21 cellular contexts compared by ENCODE assay signal in the genomic region with DNA sequence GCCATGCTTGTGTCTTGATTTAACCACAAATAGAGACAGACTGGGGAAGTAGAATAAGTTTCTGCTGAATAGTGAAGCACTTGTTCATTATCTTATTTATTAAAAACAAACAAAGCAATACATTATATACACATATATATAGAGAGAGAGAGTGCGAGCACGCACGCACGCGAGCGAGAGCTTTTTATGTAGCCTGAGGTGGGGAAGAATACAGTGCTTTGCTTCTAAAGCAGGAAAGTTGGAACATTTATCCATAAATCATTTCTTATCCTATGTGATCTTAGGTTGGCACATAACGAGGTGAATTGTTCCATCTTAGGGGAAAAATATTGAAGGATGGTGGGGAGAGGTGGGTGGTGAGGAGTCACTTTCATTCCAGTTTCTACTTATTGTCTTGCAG.
DNase-seq lines count a peak whose midpoint lies in the region; ATAC-seq and TF ChIP-seq lines count a peak whose summit lies in the region.
"Had no signal": no experiment of that assay in that cellular context is flagged by ENCODE, and none has a peak within 500 bp of the region (broad histone marks: within the 10 kb centered on the region; RNA-seq: fewer than 3 reads in every experiment).

No MANE protein-coding gene starts in this region.

- no peak for ATAC-seq in Right ventricle myocardium superior (ENCODE audit: poor library complexity)
- ATAC-seq: K562, PC-3 had no signal

- CTCF ChIA-PET in Caco-2 (lab: Charles Lee) = no interaction called here

- POLR2A ChIA-PET in Caco-2 (lab: Charles Lee) = no interaction called here

- H3K27me3 Mint-ChIP-seq in neural progenitor cell (ENCODE audit: insufficient read depth, low read depth) (peaks cover 2% of the 10 kb centered on the region), Caco-2 (ENCODE audit: insufficient read depth, unreplicated experiment) (no peaks in the 10 kb centered on the region)
- H3K27me3 Mint-ChIP-seq: CD4-positive, CD25-positive, alpha-beta regulatory T cell had no signal

- H3K4me1 ChIP-seq in hepatocyte (ENCODE audit: insufficient read depth) (peaks cover 46% of the 10 kb centered on the region), neural progenitor cell (peaks cover 23% of the 10 kb centered on the region), Caco-2 (peaks cover 21% of the 10 kb centered on the region), stomach (peaks cover 10 to 58% (median 28%) of the 10 kb centered on the region in 4 donors)
- H3K4me1 ChIP-seq: BLaER1 had no signal

- no peak overlapping the region for H3K4me3 ChIP-seq in hepatocyte
- no peak overlapping the region for H3K4me3 ChIP-seq in neural progenitor cell
- H3K4me3 ChIP-seq in Caco-2 (ENCODE audit: low read depth, low read length) = no peak overlapping the region
- H3K4me3 ChIP-seq in stomach = no peak overlapping the region
- H3K4me3 ChIP-seq: BLaER1, GM23248, K562, MG63 had no signal

- peak; percentile 71 for DNase-seq in COLO829 (ENCODE audit: low spot score)
- peak; percentile 83 for DNase-seq in SK-MEL-5 (ENCODE audit: low read depth, low spot score)
- DNase-seq in hepatocyte (ENCODE audit: low spot score) = no peak
- no peak for DNase-seq in neural progenitor cell (ENCODE audit: low spot score)
- DNase-seq in Caco-2 = no peak
- no peak for DNase-seq in COLO668 (lab: John Stamatoyannopoulos, UW; ENCODE audit: unreplicated experiment)
- no peak for DNase-seq in Right ventricle myocardium superior
- no peak for DNase-seq in stomach
- DNase-seq: CD4-positive, CD25-positive, alpha-beta regulatory T cell; COR-L47; GM23248; H7; MG63; NCI-H1694; NCI-H2171 treated with DMSO at 0.1 percent for 48 hours; NCI-H82; NK-92 treated with Interleukin-12 subunit alpha and Interleukin-12 subunit beta, amount 100 ng/mL, for 24 hours; PC-3; RPMI8226 had no signal

- H3K4me1 Mint-ChIP-seq in neural progenitor cell (peaks cover 49% of the 10 kb centered on the region), Caco-2 (ENCODE audit: low read depth, unreplicated experiment) (peaks cover 20% of the 10 kb centered on the region)

- H3K27ac ChIP-seq in hepatocyte = peak overlapping the region; percentile 24
- H3K27ac ChIP-seq in neural progenitor cell = no peak overlapping the region
- H3K27ac ChIP-seq in stomach = no peak overlapping the region
- H3K27ac ChIP-seq: BLaER1, GM23248 had no signal

- H3K36me3 ChIP-seq in hepatocyte (replicated peaks; ENCODE audit: insufficient read depth, low read depth) = no peaks in the 10 kb centered on the region
- no peaks in the 10 kb centered on the region for H3K36me3 ChIP-seq in neural progenitor cell
- no peaks in the 10 kb centered on the region for H3K36me3 ChIP-seq in Caco-2 (ENCODE audit: control insufficient read depth, insufficient read depth, low read length)
- H3K36me3 ChIP-seq in stomach = peaks cover 0 to 4% (median 2%) of the 10 kb centered on the region in 4 donors
- H3K36me3 ChIP-seq: MG63 had no signal

- no peaks in the 10 kb centered on the region for H3K9me3 ChIP-seq in hepatocyte (ENCODE audit: low read depth)
- no peaks in the 10 kb centered on the region for H3K9me3 ChIP-seq in neural progenitor cell (ENCODE audit: low read depth)
- no peaks in the 10 kb centered on the region for H3K9me3 ChIP-seq in Caco-2
- H3K9me3 ChIP-seq in stomach = no peaks in the 10 kb centered on the region
- H3K9me3 ChIP-seq: BLaER1, MG63 had no signal

- no peaks in the 10 kb centered on the region for H3F3A ChIP-seq in neural progenitor cell (ENCODE audit: low read depth)

- H4K20me1 ChIP-seq in hepatocyte (ENCODE audit: insufficient read depth, poor library complexity, severe bottlenecking) (no peaks in the 10 kb centered on the region), neural progenitor cell (ENCODE audit: low read depth) (no peaks in the 10 kb centered on the region)
- H4K20me1 ChIP-seq: BLaER1 had no signal

- BruUV-seq in Caco-2 (replicated peaks; lab: Mats Ljungman, UMichigan) = no TSS peak

- no peak overlapping the region for H2AFZ ChIP-seq in hepatocyte
- H2AFZ ChIP-seq in neural progenitor cell (replicated peaks) = no peak overlapping the region
- H2AFZ ChIP-seq: GM23248 had no signal

- H3K4me2 ChIP-seq in hepatocyte (peak overlapping the region; percentile 27), neural progenitor cell (no peak overlapping the region)
- H3K4me2 ChIP-seq: BLaER1 had no signal

- in situ Hi-C loops in SK-MEL-5 (cut with HindIII; ENCODE audit: low pct_unique_long_range_greater_than_20kb, low sequenced_read_pairs) = loop anchor here (10.0 kb wide), 1 partner anchor 253 kb away; no protein-coding TSS in a partner anchor

- intact Hi-C loops in Caco-2 (cut with micrococcal nuclease; ENCODE audit: unreplicated experiment) (loop anchor here (5.0 to 10.0 kb wide), 2 partner anchors 153 to 465 kb away; partner anchors contain the start of gene TAMM41), Right ventricle myocardium superior (cut with DNase I) (no loop called here), stomach (cut with DNase I; ENCODE audit: low total_unique reads) (loop anchor here (5.0 kb wide), 1 partner anchor 270 kb away; no protein-coding TSS in a partner anchor)

- WGBS in hepatocyte (ENCODE audit: low lambda C conversion rate, missing lambda C conversion rate) = 73% methylated on average over 7 of the region's 7 CpGs
- 93 to 96% (median 93%) methylated on average over 7 of the region's 7 CpGs for WGBS in stomach, 5 donors

- no peak for TF ChIP-seq POLR2A in stomach (IDR thresholded peaks at IDR 0.05)

- peak overlapping the region; percentile 47 for H3K27ac Mint-ChIP-seq in neural progenitor cell
- H3K27ac Mint-ChIP-seq in Caco-2 (ENCODE audit: unreplicated experiment) = no peak overlapping the region

- H3K79me2 ChIP-seq in hepatocyte (no peaks in the 10 kb centered on the region), neural progenitor cell (ENCODE audit: low read depth) (no peaks in the 10 kb centered on the region)

- TF ChIP-seq CTCF in hepatocyte (IDR thresholded peaks at IDR 0.05; ENCODE audit: poor library complexity) (no peak), neural progenitor cell (IDR thresholded peaks at IDR 0.05) (no peak), Caco-2 (IDR thresholded peaks at IDR 0.05; ENCODE audit: insufficient read depth in 1 of 2, low read depth in 1 of 2, low read length in 1 of 2, severe bottlenecking in 1 of 2, unreplicated experiment in 1 of 2) (no peak), stomach (IDR thresholded peaks at IDR 0.05) (no peak)

- H3K27me3 ChIP-seq in hepatocyte (no peaks in the 10 kb centered on the region), neural progenitor cell (no peaks in the 10 kb centered on the region), Caco-2 (replicated peaks; ENCODE audit: control insufficient read depth, insufficient read depth, low read length) (no peaks in the 10 kb centered on the region), stomach (no peaks in the 10 kb centered on the region)
- H3K27me3 ChIP-seq: BLaER1, MG63 had no signal

- H3K36me3 Mint-ChIP-seq in neural progenitor cell (peaks cover 3% of the 10 kb centered on the region), Caco-2 (ENCODE audit: insufficient read depth, unreplicated experiment) (no peaks in the 10 kb centered on the region)

- no peak overlapping the region for H3K4me3 Mint-ChIP-seq in neural progenitor cell
- no peak overlapping the region for H3K4me3 Mint-ChIP-seq in Caco-2 (ENCODE audit: unreplicated experiment)
- H3K4me3 Mint-ChIP-seq: CD4-positive, CD25-positive, alpha-beta regulatory T cell had no signal

- no peak for TF ChIP-seq EP300 in stomach (IDR thresholded peaks at IDR 0.05)

- H3K9me2 ChIP-seq in hepatocyte (replicated peaks; ENCODE audit: insufficient read depth) = no peaks in the 10 kb centered on the region

- no peaks in the 10 kb centered on the region for H3K9me3 Mint-ChIP-seq in neural progenitor cell
- H3K9me3 Mint-ChIP-seq in Caco-2 (ENCODE audit: unreplicated experiment) = no peaks in the 10 kb centered on the region
- H3K9me3 Mint-ChIP-seq: CD4-positive, CD25-positive, alpha-beta regulatory T cell had no signal

- no peak overlapping the region for H3K9ac ChIP-seq in neural progenitor cell
- H3K9ac ChIP-seq: BLaER1, GM23248 had no signal

Comparison
In these comparisons a context has a peak if more than half of its experiments do, and no peak if none do; other contexts are left out.
1. DNase-seq: peak in COLO829 (single experiment) and SK-MEL-5 (single experiment); none in hepatocyte (single experiment), neural progenitor cell (single experiment), Caco-2 (0 of 2), COLO668 (single experiment), Right ventricle myocardium superior (single experiment) and stomach (single experiment).